In the genomic region with DNA sequence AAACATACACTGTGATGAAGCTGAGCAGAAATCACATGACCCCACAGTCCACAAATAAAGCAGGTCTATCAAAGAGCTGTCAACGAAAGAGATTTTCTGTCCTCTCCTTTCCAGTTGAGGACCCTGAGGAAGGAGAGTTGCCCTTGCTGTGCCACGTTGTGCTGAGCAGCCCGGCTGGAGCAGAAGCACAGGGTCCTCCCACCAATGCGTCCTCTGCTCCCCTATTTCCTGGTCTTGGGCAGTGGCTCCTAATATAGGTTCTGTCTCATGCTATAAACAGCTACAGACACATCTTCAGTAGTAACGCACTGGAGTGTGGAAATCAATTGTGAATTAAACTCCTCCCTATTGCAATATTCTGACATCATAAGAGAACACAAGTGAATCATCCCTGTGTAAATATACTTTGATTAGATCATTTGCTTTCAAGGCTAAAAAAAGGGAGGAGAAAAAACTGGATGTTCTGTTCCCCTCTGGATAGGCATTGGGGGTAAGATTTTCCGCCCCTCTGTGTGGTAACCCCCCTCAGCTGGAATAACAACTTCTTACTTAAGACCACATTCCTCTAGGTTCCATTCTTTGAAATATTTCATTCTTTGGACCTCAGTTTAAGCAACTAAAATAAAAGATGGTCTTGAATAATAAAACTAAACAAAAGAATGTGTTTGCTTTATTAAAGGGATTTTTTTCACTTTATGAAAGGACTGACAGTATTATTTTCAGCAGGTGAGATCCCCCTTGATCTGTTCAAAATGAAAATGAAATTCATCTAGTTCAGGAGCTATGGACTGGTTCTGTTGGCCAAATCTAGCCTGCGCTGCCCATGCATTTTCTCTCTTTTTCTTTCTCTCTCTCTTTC, we compare ENCODE assay signal across 8 cellular contexts. TPM values are rescaled to one million over a fixed set of nuclear protein-coding genes. Genes with fewer than 3 reads are reported as not detected.
DNase-seq lines count a peak whose midpoint lies in the region; ATAC-seq and TF ChIP-seq lines count a peak whose summit lies in the region.

No MANE protein-coding gene starts in this region.

- in situ Hi-C loops in brain microvascular endothelial cell (cut with HindIII; ENCODE audit: low pct_ligation_motif_present, low sequenced_read_pairs), result no loop called here

- DNase-seq in activated CD8-positive, alpha-beta memory T cell treated with anti-CD3 and anti-CD28 coated beads, Interleukin-2, amount 10 ng/mL, durations not matched to agents 7 days and 5 days, result peak; percentile 31
- no peak for DNase-seq in activated CD8-positive, alpha-beta memory T cell treated with anti-CD3 and anti-CD28 coated beads, Interleukin-2, amount 50 U/mL, for 48 hours
- DNase-seq in brain microvascular endothelial cell, result peak; percentile 69
- DNase-seq in stimulated activated naive CD8-positive, alpha-beta T cell treated with anti-CD3 and anti-CD28 coated beads, Interleukin-15, Interleukin-2, amounts not matched to agents 100 U/mL and 50 U/mL, for 24 hours, result no peak
- DNase-seq in activated CD4-positive, alpha-beta T cell treated with anti-CD3 and anti-CD28 coated beads for 4 hours, result no peak

- ATAC-seq in activated CD8-positive, alpha-beta memory T cell treated with anti-CD3 and anti-CD28 coated beads, Interleukin-2, amount 10 ng/mL, durations not matched to agents 7 days and 5 days, result no peak
- no peak for ATAC-seq in stimulated activated naive CD8-positive, alpha-beta T cell treated with anti-CD3 and anti-CD28 coated beads, Interleukin-15, Interleukin-2, amounts not matched to agents 100 U/mL and 50 U/mL, for 24 hours
- ATAC-seq in GM18907 (IDR thresholded peaks at IDR 0.05; ENCODE audit: unreplicated experiment) (no peak), HG02970 (IDR thresholded peaks at IDR 0.05; ENCODE audit: low FRiP score, unreplicated experiment) (no peak)

- peak; percentile 42 to 58 for TF ChIP-seq RAD21 in liver (IDR thresholded peaks at IDR 0.05)

- H3K9ac ChIP-seq in liver (ENCODE audit: low read depth in 1 of 2, low read length in 2 of 2), result peak overlapping the region in 1 of 2 donors; percentile 79

- WGBS in liver, result 43% methylated on average over 7 of the region's 7 CpGs

- H3K4me3 ChIP-seq in brain microvascular endothelial cell (ENCODE audit: low read depth, low read length) (peak overlapping the region; percentile 22), liver (ENCODE audit: low read depth in 1 of 3, low read length in 3 of 3) (peak overlapping the region in 1 of 3 donors; percentile 27)

- H3K27ac ChIP-seq in brain microvascular endothelial cell (peak overlapping the region; percentile 9), liver (ENCODE audit: low read depth in 1 of 2, low read length in 2 of 2) (peak overlapping the region; percentile 84 to 86)

- H3K36me3 Mint-ChIP-seq in activated CD8-positive, alpha-beta memory T cell treated with anti-CD3 and anti-CD28 coated beads, Interleukin-2, amount 10 ng/mL, durations not matched to agents 7 days and 5 days, result no peaks in the 10 kb centered on the region

- no peaks in the 10 kb centered on the region for H3K36me3 ChIP-seq in brain microvascular endothelial cell (replicated peaks)
- no peaks in the 10 kb centered on the region for H3K36me3 ChIP-seq in liver (ENCODE audit: control insufficient read depth in 4 of 4, insufficient read depth in 3 of 4, low read depth in 1 of 4, low read length in 3 of 4)

- no peak for TF ChIP-seq CTCF in brain microvascular endothelial cell (IDR thresholded peaks at IDR 0.05; ENCODE audit: low read depth, low read length, missing control alignments)
- no peak for TF ChIP-seq CTCF in liver (IDR thresholded peaks at IDR 0.05; ENCODE audit: low read depth, low read length, missing input control)

- no peaks in the 10 kb centered on the region for H3K27me3 ChIP-seq in brain microvascular endothelial cell (replicated peaks)
- no peaks in the 10 kb centered on the region for H3K27me3 ChIP-seq in liver (ENCODE audit: control insufficient read depth in 4 of 4, insufficient read depth in 4 of 4, low read length in 3 of 4)

- no peak overlapping the region for H3K4me3 Mint-ChIP-seq in activated CD8-positive, alpha-beta memory T cell treated with anti-CD3 and anti-CD28 coated beads, Interleukin-2, amount 10 ng/mL, durations not matched to agents 7 days and 5 days

- H3K27ac Mint-ChIP-seq in activated CD8-positive, alpha-beta memory T cell treated with anti-CD3 and anti-CD28 coated beads, Interleukin-2, amount 10 ng/mL, durations not matched to agents 7 days and 5 days, result no peak overlapping the region

- CTCF ChIA-PET in activated CD8-positive, alpha-beta memory T cell treated with anti-CD3 and anti-CD28 coated beads, Interleukin-2, amount 10 ng/mL, durations not matched to agents 7 days and 5 days (lab: Charles Lee), result interaction anchor here (0.9 to 6.5 kb wide), 8 partner anchors 12 to 212 kb away, joined by 3 to 79 read pairs (median 6); a partner anchor contains a TSS

- peaks cover 53% of the 10 kb centered on the region for H3K27me3 Mint-ChIP-seq in activated CD8-positive, alpha-beta memory T cell treated with anti-CD3 and anti-CD28 coated beads, Interleukin-2, amount 10 ng/mL, durations not matched to agents 7 days and 5 days

- H3K4me1 Mint-ChIP-seq in activated CD8-positive, alpha-beta memory T cell treated with anti-CD3 and anti-CD28 coated beads, Interleukin-2, amount 10 ng/mL, durations not matched to agents 7 days and 5 days, result peaks cover 4% of the 10 kb centered on the region

- H3K9me3 ChIP-seq in liver (ENCODE audit: control insufficient read depth in 4 of 4, low read length in 3 of 4), result no peaks in the 10 kb centered on the region

- peaks cover 3 to 20% (median 5%) of the 10 kb centered on the region in 4 donors for H3K4me1 ChIP-seq in liver (ENCODE audit: control insufficient read depth in 4 of 4, insufficient read depth in 4 of 4, low read length in 3 of 4)

- H3K9me3 Mint-ChIP-seq in activated CD8-positive, alpha-beta memory T cell treated with anti-CD3 and anti-CD28 coated beads, Interleukin-2, amount 10 ng/mL, durations not matched to agents 7 days and 5 days (ENCODE audit: low read depth), result no peaks in the 10 kb centered on the region

TF ChIP-seq in liver, 16 proteins besides CTCF, POLR2A, EP300 and RAD21 (continues in another document):
- TF ChIP-seq YY1 (IDR thresholded peaks at IDR 0.05) (peak; percentile 65), HNF4G (IDR thresholded peaks at IDR 0.05) (no peak), RXRA (IDR thresholded peaks at IDR 0.05) (peak; percentile 89 to 95), SP1 (IDR thresholded peaks at IDR 0.05) (peak; percentile 100), EGR1 (IDR thresholded peaks at IDR 0.05; ENCODE audit: low read depth in 2 of 2) (peak; percentile 22 to 75), GABPA (IDR thresholded peaks at IDR 0.05 in 1 of 2, conservative IDR thresholded peaks at IDR 0.05 in 1 of 2) (no peak), TAF1 (conservative IDR thresholded peaks at IDR 0.05) (peak; percentile 77), FOXA1 (IDR thresholded peaks at IDR 0.05) (peak; percentile 87), NR2F2 (IDR thresholded peaks at IDR 0.05) (peak; percentile 64), HNF4A (conservative IDR thresholded peaks at IDR 0.05) (peak; percentile 82 to 83), FOXA2 (IDR thresholded peaks at IDR 0.05) (peak; percentile 96)
- TF ChIP-seq, protein P1, sequence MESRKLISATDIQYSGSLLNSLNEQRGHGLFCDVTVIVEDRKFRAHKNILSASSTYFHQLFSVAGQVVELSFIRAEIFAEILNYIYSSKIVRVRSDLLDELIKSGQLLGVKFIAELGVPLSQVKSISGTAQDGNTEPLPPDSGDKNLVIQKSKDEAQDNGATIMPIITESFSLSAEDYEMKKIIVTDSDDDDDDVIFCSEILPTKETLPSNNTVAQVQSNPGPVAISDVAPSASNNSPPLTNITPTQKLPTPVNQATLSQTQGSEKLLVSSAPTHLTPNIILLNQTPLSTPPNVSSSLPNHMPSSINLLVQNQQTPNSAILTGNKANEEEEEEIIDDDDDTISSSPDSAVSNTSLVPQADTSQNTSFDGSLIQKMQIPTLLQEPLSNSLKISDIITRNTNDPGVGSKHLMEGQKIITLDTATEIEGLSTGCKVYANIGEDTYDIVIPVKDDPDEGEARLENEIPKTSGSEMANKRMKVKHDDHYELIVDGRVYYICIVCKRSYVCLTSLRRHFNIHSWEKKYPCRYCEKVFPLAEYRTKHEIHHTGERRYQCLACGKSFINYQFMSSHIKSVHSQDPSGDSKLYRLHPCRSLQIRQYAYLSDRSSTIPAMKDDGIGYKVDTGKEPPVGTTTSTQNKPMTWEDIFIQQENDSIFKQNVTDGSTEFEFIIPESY (IDR thresholded peaks at IDR 0.05), result peak; percentile 93
- TF ChIP-seq, protein P2, sequence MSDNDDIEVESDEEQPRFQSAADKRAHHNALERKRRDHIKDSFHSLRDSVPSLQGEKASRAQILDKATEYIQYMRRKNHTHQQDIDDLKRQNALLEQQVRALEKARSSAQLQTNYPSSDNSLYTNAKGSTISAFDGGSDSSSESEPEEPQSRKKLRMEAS (IDR thresholded peaks at IDR 0.05), result peak; percentile 79
- TF ChIP-seq, protein P3, sequence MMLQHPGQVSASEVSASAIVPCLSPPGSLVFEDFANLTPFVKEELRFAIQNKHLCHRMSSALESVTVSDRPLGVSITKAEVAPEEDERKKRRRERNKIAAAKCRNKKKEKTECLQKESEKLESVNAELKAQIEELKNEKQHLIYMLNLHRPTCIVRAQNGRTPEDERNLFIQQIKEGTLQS (IDR thresholded peaks at IDR 0.05), result peak; percentile 98

RNA-seq across cellular contexts. Expression of a gene that starts 8.3 kb away (rescaled TPM):
- total RNA-seq in activated CD8-positive, alpha-beta memory T cell treated with anti-CD3 and anti-CD28 coated beads, Interleukin-2, amount 10 ng/mL, durations not matched to agents 7 days and 5 days, result 10 to 100 TPM in 1 of 2 experiments, 1 to 10 TPM in 1; 9.1 to 36.4 TPM
- total RNA-seq in liver, result 100 to 1,000 TPM in 1 of 2 donors, 10 to 100 TPM in 1; 82.6 to 634 TPM
- polyA plus RNA-seq in liver, result 100 to 1,000 TPM; 114 to 207 TPM

Comparison
In these comparisons a context has a peak if more than half of its experiments do, and no peak if none do; other contexts are left out.
1. DNase-seq: peak in activated CD8-positive, alpha-beta memory T cell treated with anti-CD3 and anti-CD28 coated beads, Interleukin-2, amount 10 ng/mL, durations not matched to agents 7 days and 5 days (single experiment) and brain microvascular endothelial cell (single experiment); none in activated CD8-positive, alpha-beta memory T cell treated with anti-CD3 and anti-CD28 coated beads, Interleukin-2, amount 50 U/mL, for 48 hours (single experiment), stimulated activated naive CD8-positive, alpha-beta T cell treated with anti-CD3 and anti-CD28 coated beads, Interleukin-15, Interleukin-2, amounts not matched to agents 100 U/mL and 50 U/mL, for 24 hours (single experiment) and activated CD4-positive, alpha-beta T cell treated with anti-CD3 and anti-CD28 coated beads for 4 hours (0 of 2).